9 cellular contexts compared by ENCODE assay signal in genomic region chr1:229139320-229139719, GRCh38.
DNase-seq lines count a peak whose midpoint lies in the region; ATAC-seq lines count a peak whose summit lies in the region.
"Had no signal": no experiment of that assay in that cellular context is flagged by ENCODE, and none has a peak within 500 bp of the region (broad histone marks: within the 10 kb centered on the region; RNA-seq: fewer than 3 reads in every experiment).

No MANE protein-coding gene starts in this region.

- peaks cover 21% of the 10 kb centered on the region for H3K9me3 Mint-ChIP-seq in T-helper 1 cell treated with Interleukin-12 subunit alpha and Interleukin-12 subunit beta and Interleukin-4 antibody, amounts not matched to agents 30 μg/mL and 1 μg/mL, for 36 hours

- no peaks in the 10 kb centered on the region for H3K27me3 Mint-ChIP-seq in T-helper 1 cell treated with Interleukin-12 subunit alpha and Interleukin-12 subunit beta and Interleukin-4 antibody, amounts not matched to agents 30 μg/mL and 1 μg/mL, for 36 hours (ENCODE audit: low read depth)

- no peak overlapping the region for H3K27ac Mint-ChIP-seq in T-helper 1 cell treated with Interleukin-12 subunit alpha and Interleukin-12 subunit beta and Interleukin-4 antibody, amounts not matched to agents 30 μg/mL and 1 μg/mL, for 36 hours

- ATAC-seq in HG02623 (IDR thresholded peaks at IDR 0.05; ENCODE audit: unreplicated experiment) (peak; percentile 55), HG03432 (IDR thresholded peaks at IDR 0.05; ENCODE audit: unreplicated experiment) (no peak)

- H3K4me1 Mint-ChIP-seq in T-helper 1 cell treated with Interleukin-12 subunit alpha and Interleukin-12 subunit beta and Interleukin-4 antibody, amounts not matched to agents 30 μg/mL and 1 μg/mL, for 36 hours (ENCODE audit: low read depth): peaks cover 6% of the 10 kb centered on the region

- peak overlapping the region; percentile 25 for H3K4me3 Mint-ChIP-seq in T-helper 1 cell treated with Interleukin-12 subunit alpha and Interleukin-12 subunit beta and Interleukin-4 antibody, amounts not matched to agents 30 μg/mL and 1 μg/mL, for 36 hours

- H3K36me3 Mint-ChIP-seq in T-helper 1 cell treated with Interleukin-12 subunit alpha and Interleukin-12 subunit beta and Interleukin-4 antibody, amounts not matched to agents 30 μg/mL and 1 μg/mL, for 36 hours (ENCODE audit: low read depth): peaks cover 6% of the 10 kb centered on the region

- peak; percentile 31 for DNase-seq in NCI-H1694 treated with DMSO at 0.1 percent for 48 hours (lab: John Stamatoyannopoulos, UW)
- DNase-seq in NCI-H1694 (lab: John Stamatoyannopoulos, UW): no peak
- DNase-seq in stimulated activated CD4-positive, alpha-beta T cell treated with anti-CD3 and anti-CD28 coated beads, Interleukin-4, amount 100 ng/mL, for 24 hours: peak; percentile 25
- DNase-seq in DMS 273 treated with DMSO at 0.1 percent for 48 hours (lab: John Stamatoyannopoulos, UW): no peak
- DNase-seq in C1 segment of cervical spinal cord (lab: John Stamatoyannopoulos, UW): no peak
- DNase-seq: testis had no signal

Comparison
In these comparisons a context has a peak if more than half of its experiments do, and no peak if none do; other contexts are left out.
1. DNase-seq: peak in NCI-H1694 treated with DMSO at 0.1 percent for 48 hours (single experiment) and stimulated activated CD4-positive, alpha-beta T cell treated with anti-CD3 and anti-CD28 coated beads, Interleukin-4, amount 100 ng/mL, for 24 hours (single experiment); none in NCI-H1694 (single experiment), DMS 273 treated with DMSO at 0.1 percent for 48 hours (single experiment) and C1 segment of cervical spinal cord (0 of 14).